In genomic region chr2:170457742-170458141, GRCh38 we compare ENCODE assay signal across 34 cellular contexts.
"Had no signal": no experiment of that assay in that cellular context is flagged by ENCODE, and none has a peak within 500 bp of the region (broad histone marks: within the 10 kb centered on the region; RNA-seq: fewer than 3 reads in every experiment).

No MANE protein-coding gene starts in this region.

- H3K4me3 ChIP-seq: MG63 had no signal

- H3K27ac ChIP-seq: KMS-11 had no signal

- H3K36me3 ChIP-seq: MG63 had no signal

- H3K9me3 ChIP-seq: MG63 had no signal

- H3K27me3 ChIP-seq: MG63 had no signal

- H3K9ac ChIP-seq: KMS-11 had no signal

- DNase-seq: Karpas-422, Kasumi-1, MG63, MM.1S, MV-4-11, NCI-H1048, NCI-H1092, NCI-H1092 treated with DMSO at 0.1 percent for 48 hours, NCI-H1105, NCI-H1105 treated with DMSO at 0.1 percent for 48 hours, NCI-H1417, NCI-H1417 treated with DMSO at 0.1 percent for 48 hours, NCI-H1436, NCI-H1436 treated with DMSO at 0.1 percent for 48 hours, NCI-H146, NCI-H1694, NCI-H1694 treated with DMSO at 0.1 percent for 48 hours, NCI-H187, NCI-H187 treated with DMSO at 0.1 percent for 48 hours, NCI-H1930, NCI-H2029, NCI-H2029 treated with DMSO at 0.1 percent for 48 hours, NCI-H2081, NCI-H2081 treated with DMSO at 0.1 percent for 48 hours, NCI-H2107, NCI-H2171, NCI-H2171 treated with DMSO at 0.1 percent for 48 hours, NCI-H2227 treated with DMSO at 0.1 percent for 48 hours, NCI-H226, NCI-H345, NCI-H446, NCI-H446 treated with DMSO at 0.1 percent for 48 hours, NCI-H510A had no signal

- H3K4me2 ChIP-seq: KMS-11 had no signal
